Comparison of ENCODE assay signal across 14 cellular contexts in genomic region chr16:89502319-89502843, GRCh38. TPM values are rescaled to one million over a fixed set of nuclear protein-coding genes. Genes with fewer than 3 reads are reported as not detected.
DNase-seq lines count a peak whose midpoint lies in the region; ATAC-seq, FAIRE-seq and TF ChIP-seq lines count a peak whose summit lies in the region.
"Had no signal": no experiment of that assay in that cellular context is flagged by ENCODE, and none has a peak within 500 bp of the region (broad histone marks: within the 10 kb centered on the region; RNA-seq: fewer than 3 reads in every experiment).

No MANE protein-coding gene starts in this region.

- DNase-seq in SIG-M5 treated with dmso at 0.1 percent for 504 hours (lab: John Stamatoyannopoulos, UW; ENCODE audit: unreplicated experiment) (peak; percentile 25), SIG-M5 (lab: John Stamatoyannopoulos, UW) (no peak), bronchial epithelial cell (ENCODE audit: low read depth) (peak; percentile 83), lung (ENCODE audit: low spot score) (peak; percentile 77), ureter (ENCODE audit: low spot score) (peak; percentile 67), H4 (ENCODE audit: low spot score) (no peak), testis (no peak)
- DNase-seq: activated B cell treated with CpG ODN at 0.5 μM for 24 hours; H9; naive B cell; NCI-H1436 treated with DMSO at 0.1 percent for 48 hours; stimulated activated naive CD8-positive, alpha-beta T cell treated with anti-CD3 and anti-CD28 coated beads, Interleukin-15, amount 100 ng/mL, for 72 hours had no signal

- H3K27ac ChIP-seq in lung (ENCODE audit: low read depth in 1 of 2, low read length in 1 of 2) (peak overlapping the region in 1 of 2 donors; percentile 80), testis (no peak overlapping the region)

- H3K27me3 ChIP-seq in bronchial epithelial cell (ENCODE audit: control insufficient read depth, insufficient read depth, low read length): no peaks in the 10 kb centered on the region
- H3K27me3 ChIP-seq in lung (ENCODE audit: control insufficient read depth, insufficient read depth): no peaks in the 10 kb centered on the region
- H3K27me3 ChIP-seq in testis: no peaks in the 10 kb centered on the region

- TF ChIP-seq POLR2A in testis (IDR thresholded peaks at IDR 0.05): no peak

- TF ChIP-seq CTCF in bronchial epithelial cell (IDR thresholded peaks at IDR 0.05; ENCODE audit: insufficient read depth, low read length, severe bottlenecking) (no peak), lung (IDR thresholded peaks at IDR 0.05; ENCODE audit: control extremely low read depth, extremely low read depth) (no peak), testis (IDR thresholded peaks at IDR 0.05) (no peak)

- 51 to 77% methylated on average over 16 of the region's 16 CpGs for WGBS in lung, 2 donors
- WGBS in testis, 2 donors: 54 to 62% methylated on average over 15 to 16 of the region's 16 CpGs

- intact Hi-C loops in testis (cut with DNase I; ENCODE audit: low total_unique reads): loop anchor here (10.0 kb wide), 1 partner anchor 168 kb away; no protein-coding TSS in a partner anchor

- no peak for FAIRE-seq in bronchial epithelial cell (lab: Jason Lieb, UNC)
- FAIRE-seq: A204.1 had no signal

- H3K9me3 ChIP-seq in lung (ENCODE audit: control insufficient read depth in 2 of 2, insufficient read depth in 1 of 2, low read length in 1 of 2) (no peaks in the 10 kb centered on the region), testis (no peaks in the 10 kb centered on the region)

- no peak overlapping the region for H3K4me3 ChIP-seq in bronchial epithelial cell (ENCODE audit: low read depth, low read length)
- no peak overlapping the region for H3K4me3 ChIP-seq in lung
- H3K4me3 ChIP-seq in testis: no peak overlapping the region

- ATAC-seq in lung (ENCODE audit: insufficient read depth, low FRiP score): peak; percentile 30
- no peak for ATAC-seq in GM18907 (IDR thresholded peaks at IDR 0.05; ENCODE audit: unreplicated experiment)
- ATAC-seq: stimulated activated naive CD8-positive, alpha-beta T cell treated with anti-CD3 and anti-CD28 coated beads, Interleukin-15, amount 100 ng/mL, for 72 hours had no signal

- H3K36me3 ChIP-seq in bronchial epithelial cell (ENCODE audit: control insufficient read depth, insufficient read depth, low read length) (no peaks in the 10 kb centered on the region), lung (ENCODE audit: control insufficient read depth in 2 of 2, insufficient read depth in 2 of 2, low read length in 2 of 2) (peaks cover 0 to 3% of the 10 kb centered on the region in 2 donors), testis (ENCODE audit: low read depth, missing control alignments) (no peaks in the 10 kb centered on the region)

- H3K4me1 ChIP-seq in lung (ENCODE audit: control insufficient read depth in 2 of 2, insufficient read depth in 2 of 2, low read length in 2 of 2) (peaks cover 15 to 21% of the 10 kb centered on the region in 2 donors), testis (peaks cover 34% of the 10 kb centered on the region)

RNA-seq across cellular contexts. Expression of gene SPG7, which starts 5.8 kb away (rescaled TPM):
- total RNA-seq in bronchial epithelial cell: 63.1 and 73.2 TPM in 2 replicates
- total RNA-seq in lung: 100 to 1,000 TPM; 101 to 114 TPM
- 10 to 100 TPM; 59.0 to 89.4 TPM for polyA plus RNA-seq in lung
- 132 TPM for total RNA-seq in ureter
- 45.0 and 46.7 TPM in 2 replicates for total RNA-seq in H4 (2014; rRNA removed; shearing (Covaris generic))
- total RNA-seq in testis: 100 to 1,000 TPM; 275 to 307 TPM
- 97.9 TPM for polyA plus RNA-seq in testis (ENCODE audit: insufficient read depth, low read depth, low replicate concordance)

RNA-seq across cellular contexts. Expression of gene ANKRD11, which starts 12.0 kb away (rescaled TPM):
- 64.5 and 84.2 TPM in 2 replicates for total RNA-seq in bronchial epithelial cell
- 100 to 1,000 TPM; 111 to 162 TPM for total RNA-seq in lung
- polyA plus RNA-seq in lung: 10 to 100 TPM; 58.5 to 67.8 TPM
- total RNA-seq in ureter: 258 TPM
- 34.4 and 39.2 TPM in 2 replicates for total RNA-seq in H4 (2014; rRNA removed; shearing (Covaris generic))
- total RNA-seq in testis: 100 to 1,000 TPM; 150 to 187 TPM
- 49.7 TPM for polyA plus RNA-seq in testis (ENCODE audit: insufficient read depth, low read depth, low replicate concordance)

RNA-seq across cellular contexts. Expression of gene RPL13, which starts 58.1 kb away (rescaled TPM):
- total RNA-seq in bronchial epithelial cell (4,140 and 4,913 TPM in 2 replicates), lung (1,000 to 10,000 TPM; 1,905 to 2,186 TPM), ureter (2,389 TPM), testis (1,000 to 10,000 TPM; 1,952 to 3,862 TPM)
- polyA plus RNA-seq in lung (1,000 to 10,000 TPM; 5,901 to 7,821 TPM), testis (ENCODE audit: insufficient read depth, low read depth, low replicate concordance) (1,947 TPM)
- total RNA-seq in H4 (2014; rRNA removed; shearing (Covaris generic)): 3,458 and 4,141 TPM in 2 replicates

Comparison
In these comparisons a context has a peak if more than half of its experiments do, and no peak if none do; other contexts are left out.
1. DNase-seq: peak in SIG-M5 treated with dmso at 0.1 percent for 504 hours (single experiment), bronchial epithelial cell (single experiment), lung (single experiment) and ureter (single experiment); none in SIG-M5 (single experiment), H4 (single experiment) and testis (single experiment).